Comparison of ENCODE assay signal across 8 cellular contexts in genomic region chr7:74656911-74657691, GRCh38. TPM values are rescaled to one million over a fixed set of nuclear protein-coding genes. Genes with fewer than 3 reads are reported as not detected.
DNase-seq lines count a peak whose midpoint lies in the region; ATAC-seq and TF ChIP-seq lines count a peak whose summit lies in the region.

No MANE protein-coding gene starts in this region.

- peaks cover 0 to 18% (median 9%) of the 10 kb centered on the region in 11 experiments; a peak in 10 of 22 replicates for H3K36me3 ChIP-seq in BLaER1 treated with 17β-estradiol and CSF1 and Interleukin-3, amounts not matched to agents 10 nM and 100 nM
- no peaks in the 10 kb centered on the region for H3K36me3 ChIP-seq in colonic mucosa

- no peaks in the 10 kb centered on the region for H3K27me3 ChIP-seq in BLaER1 treated with 17β-estradiol and CSF1 and Interleukin-3, amounts not matched to agents 10 nM and 100 nM
- H3K27me3 ChIP-seq in colonic mucosa = no peaks in the 10 kb centered on the region

- H3K4me2 ChIP-seq in BLaER1 treated with 17β-estradiol and CSF1 and Interleukin-3, amounts not matched to agents 10 nM and 100 nM = peak overlapping the region; percentile 90 to 100 (median 97)

- intact Hi-C loops in colonic mucosa (cut with DNase I) = no loop called here

- peaks cover 35 to 37% (median 36%) of the 10 kb centered on the region in 11 experiments for H4K20me1 ChIP-seq in BLaER1 treated with 17β-estradiol and CSF1 and Interleukin-3, amounts not matched to agents 10 nM and 100 nM

- peaks cover 46 to 78% (median 64%) of the 10 kb centered on the region in 10 experiments for H3K4me1 ChIP-seq in BLaER1 treated with 17β-estradiol and CSF1 and Interleukin-3, amounts not matched to agents 10 nM and 100 nM
- peaks cover 10% of the 10 kb centered on the region for H3K4me1 ChIP-seq in colonic mucosa

- peak overlapping the region; percentile 93 to 100 (median 100) for H3K27ac ChIP-seq in BLaER1 treated with 17β-estradiol and CSF1 and Interleukin-3, amounts not matched to agents 10 nM and 100 nM
- peak overlapping the region; percentile 98 for H3K27ac ChIP-seq in colonic mucosa

- H3K4me3 ChIP-seq in BLaER1 treated with 17β-estradiol and CSF1 and Interleukin-3, amounts not matched to agents 10 nM and 100 nM = peak overlapping the region; percentile 96 to 99 (median 98)
- peak overlapping the region; percentile 99 for H3K4me3 ChIP-seq in colonic mucosa

- no peak for TF ChIP-seq CTCF in colonic mucosa (IDR thresholded peaks at IDR 0.05)

- peak; percentile 83 for DNase-seq in GM19240 (ENCODE audit: insufficient read length, low spot score)
- peak; percentile 91 to 95 for DNase-seq in NCI-H524 (lab: John Stamatoyannopoulos, UW)
- peak; percentile 99 for DNase-seq in activated CD4-positive, alpha-beta T cell treated with anti-CD3 and anti-CD28 coated beads for 48 hours
- DNase-seq in colonic mucosa = peak; percentile 98
- peak; percentile 99 for DNase-seq in left kidney (ENCODE audit: low read depth, low spot score)
- DNase-seq in stimulated activated CD4-positive, alpha-beta T cell treated with anti-CD3 and anti-CD28 coated beads, Interleukin-1b, Interleukin-23, amount 100 ng/mL, for 4 hours (ENCODE audit: low read depth in 2 of 2) = peak; percentile 97 to 98

- peak overlapping the region; percentile 98 to 100 (median 100) for H3K9ac ChIP-seq in BLaER1 treated with 17β-estradiol and CSF1 and Interleukin-3, amounts not matched to agents 10 nM and 100 nM
- H3K9ac ChIP-seq in colonic mucosa (ENCODE audit: low read depth in 2 of 2, low read length in 2 of 2) = peak overlapping the region; percentile 79 to 85

- no peaks in the 10 kb centered on the region for H3K9me3 ChIP-seq in BLaER1 treated with 17β-estradiol and CSF1 and Interleukin-3, amounts not matched to agents 10 nM and 100 nM (replicated peaks in 1 of 11)
- no peaks in the 10 kb centered on the region for H3K9me3 ChIP-seq in colonic mucosa

- peak; percentile 48 for ATAC-seq in HG03457 (IDR thresholded peaks at IDR 0.05; ENCODE audit: unreplicated experiment)

RNA-seq across cellular contexts. Expression of gene GTF2I, which starts 0.4 kb away (rescaled TPM):
- 100 to 1,000 TPM; 123 to 148 TPM for total RNA-seq in colonic mucosa

Comparison
In these comparisons a context has a peak if more than half of its experiments do, and no peak if none do; other contexts are left out.
1. Peak in every context shown above with its lines: DNase-seq, ATAC-seq, H3K4me3 ChIP-seq and H3K27ac ChIP-seq.